22 cellular contexts compared by ENCODE assay signal in the genomic region with DNA sequence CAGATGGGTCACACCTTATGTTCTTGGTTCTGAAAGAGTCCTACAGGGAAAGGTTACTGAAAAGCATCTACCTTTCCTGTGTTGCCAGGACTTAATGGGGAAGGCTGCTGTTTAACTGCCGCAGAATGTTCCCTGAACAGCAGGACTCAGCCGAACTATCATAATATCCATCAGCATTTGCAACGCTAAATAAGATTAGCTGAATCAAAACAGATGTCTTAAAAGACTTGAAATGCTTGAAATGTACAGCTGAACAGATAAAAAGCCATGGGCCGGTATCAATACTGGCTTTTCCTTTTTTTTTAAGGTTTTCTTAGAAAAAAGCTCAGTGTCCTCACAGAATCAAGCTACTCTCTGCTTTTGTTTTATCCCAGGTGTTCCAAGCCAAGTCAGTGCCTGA. TPM values are rescaled to one million over a fixed set of nuclear protein-coding genes. Genes with fewer than 3 reads are reported as not detected.
"Had no signal": no experiment of that assay in that cellular context is flagged by ENCODE, and none has a peak within 500 bp of the region (broad histone marks: within the 10 kb centered on the region; RNA-seq: fewer than 3 reads in every experiment).

No MANE protein-coding gene starts in this region.

- H3K4me3 ChIP-seq: esophagus squamous epithelium, gastroesophageal sphincter, mucosa of descending colon, pancreas, smooth muscle cell, suprapubic skin, tibial artery, upper lobe of right lung, vagina had no signal

- H3K27ac ChIP-seq: esophagus squamous epithelium, gastroesophageal sphincter, suprapubic skin, tibial artery, upper lobe of right lung, vagina had no signal

- H3K4me3 Mint-ChIP-seq: dendritic cell treated with granulocyte-macrophage colony-stimulating factor and Interleukin-4, amounts not matched to agents 40 ng/mL and 50 ng/mL, for 4 days; effector memory CD8-positive, alpha-beta T cell; naive thymus-derived CD8-positive, alpha-beta T cell had no signal

- ATAC-seq: effector memory CD8-positive, alpha-beta T cell; gastroesophageal sphincter; left lobe of liver; mucosa of descending colon; naive thymus-derived CD8-positive, alpha-beta T cell; right cardiac atrium; stimulated activated naive CD8-positive, alpha-beta T cell treated with anti-CD3 and anti-CD28 coated beads, Interleukin-15, Interleukin-2, amounts not matched to agents 100 U/mL and 50 U/mL, for 24 hours; upper lobe of right lung had no signal

- H3K4me1 ChIP-seq: esophagus squamous epithelium had no signal

- H3K4me2 ChIP-seq: smooth muscle cell had no signal

- H3K9me3 ChIP-seq: esophagus squamous epithelium, gastroesophageal sphincter, mucosa of descending colon, pancreas, suprapubic skin, tibial artery, upper lobe of right lung, vagina had no signal

- FAIRE-seq: pancreas had no signal

- DNase-seq: effector memory CD8-positive, alpha-beta T cell; esophagus squamous epithelium; foreskin fibroblast; glutamatergic neuron; islet precursor cell; mammary epithelial cell; mucosa of descending colon; naive thymus-derived CD8-positive, alpha-beta T cell; nucleus accumbens; right cardiac atrium; stimulated activated CD4-positive, alpha-beta T cell treated with anti-CD3 and anti-CD28 coated beads, Interleukin-2, amount 100 ng/mL, for 48 hours; stimulated activated naive CD8-positive, alpha-beta T cell treated with anti-CD3 and anti-CD28 coated beads, Interleukin-15, Interleukin-2, amounts not matched to agents 100 U/mL and 50 U/mL, for 24 hours; tibial artery; upper lobe of right lung had no signal

- H3K27me3 ChIP-seq: esophagus squamous epithelium, gastroesophageal sphincter, pancreas, suprapubic skin, tibial artery, upper lobe of right lung, vagina had no signal

- H3K9me3 Mint-ChIP-seq: dendritic cell treated with granulocyte-macrophage colony-stimulating factor and Interleukin-4, amounts not matched to agents 40 ng/mL and 50 ng/mL, for 4 days; effector memory CD8-positive, alpha-beta T cell; naive thymus-derived CD8-positive, alpha-beta T cell had no signal

- H3K27ac Mint-ChIP-seq: progenitor cell of endocrine pancreas had no signal

- H3K27me3 Mint-ChIP-seq: dendritic cell treated with granulocyte-macrophage colony-stimulating factor and Interleukin-4, amounts not matched to agents 40 ng/mL and 50 ng/mL, for 4 days; effector memory CD8-positive, alpha-beta T cell; naive thymus-derived CD8-positive, alpha-beta T cell; progenitor cell of endocrine pancreas had no signal

RNA-seq across cellular contexts. Expression of a gene that starts 51.0 kb away (rescaled TPM):
- total RNA-seq: naive thymus-derived CD8-positive, alpha-beta T cell had no signal
